Comparison of ENCODE assay signal across 36 cellular contexts in the genomic region with DNA sequence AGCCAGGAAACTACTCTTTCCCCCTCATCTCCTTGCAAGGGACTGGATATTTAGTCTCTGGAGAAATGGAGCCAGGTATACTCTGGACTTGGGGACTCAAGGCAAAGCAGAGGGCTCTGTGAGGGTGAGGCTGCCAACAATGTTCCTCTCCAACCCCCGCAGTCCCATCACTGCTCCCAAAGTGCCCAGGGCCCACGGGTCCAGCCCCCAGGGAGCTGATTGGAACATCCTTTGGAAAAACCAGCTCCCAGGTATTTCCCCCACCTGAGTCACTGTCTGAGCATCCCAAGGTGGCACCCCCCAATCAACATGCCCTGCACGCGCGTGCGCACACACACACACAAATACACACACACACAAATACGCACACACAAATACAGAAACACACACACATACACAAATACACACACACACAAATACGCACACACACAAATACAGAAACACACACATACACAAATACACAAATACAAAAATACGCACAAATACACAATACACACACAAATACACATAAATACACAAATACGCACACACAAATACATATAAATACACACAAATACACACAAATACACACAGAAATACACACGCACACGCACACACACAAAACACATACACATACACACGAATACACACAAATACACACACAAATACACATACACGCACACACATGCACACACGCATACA.
DNase-seq lines count a peak whose midpoint lies in the region; ATAC-seq, FAIRE-seq and TF ChIP-seq lines count a peak whose summit lies in the region.
"Had no signal": no experiment of that assay in that cellular context is flagged by ENCODE, and none has a peak within 500 bp of the region (broad histone marks: within the 10 kb centered on the region; RNA-seq: fewer than 3 reads in every experiment).

No MANE protein-coding gene starts in this region.

- H3K4me1 Mint-ChIP-seq in endothelial cell (ENCODE audit: unreplicated experiment) (peaks cover 8% of the 10 kb centered on the region), neural crest cell (peaks cover 14% of the 10 kb centered on the region)
- H3K4me1 Mint-ChIP-seq: immature natural killer cell, T-helper 17 cell had no signal

- H3K4me1 ChIP-seq in HepG2 (ENCODE audit: insufficient read depth, low read length) (no peaks in the 10 kb centered on the region), right lobe of liver (no peaks in the 10 kb centered on the region), body of pancreas (no peaks in the 10 kb centered on the region), smooth muscle cell (ENCODE audit: low read depth) (peaks cover 6% of the 10 kb centered on the region)
- H3K4me1 ChIP-seq: gastroesophageal sphincter, prostate gland, transverse colon had no signal

- 81% methylated on average over 13 of the region's 15 CpGs for WGBS in HepG2 (ENCODE audit: low lambda C conversion rate)
- 80% methylated on average over 9 of the region's 15 CpGs for WGBS in right lobe of liver (ENCODE audit: insufficient coverage, low coverage, low lambda C conversion rate, missing lambda C conversion rate)
- WGBS in body of pancreas, 2 donors = 85 to 91% methylated on average over 15 of the region's 15 CpGs
- 85% methylated on average over 15 of the region's 15 CpGs for WGBS in smooth muscle cell (ENCODE audit: low lambda C conversion rate)

- H3K27me3 Mint-ChIP-seq in endothelial cell (ENCODE audit: unreplicated experiment) = peaks cover 9% of the 10 kb centered on the region
- H3K27me3 Mint-ChIP-seq in neural crest cell (ENCODE audit: low read depth) = no peaks in the 10 kb centered on the region
- H3K27me3 Mint-ChIP-seq: brain; CD4-positive, alpha-beta T cell had no signal

- TF ChIP-seq EP300 in HepG2 (IDR thresholded peaks at IDR 0.05; ENCODE audit: low read depth in 2 of 2, low read length in 2 of 2) (no peak), HepG2 (CRISPR knock-in tag; IDR thresholded peaks at IDR 0.05; ENCODE audit: borderline replicate concordance) (no peak)

- H3F3A ChIP-seq in smooth muscle cell (ENCODE audit: low read depth) = no peaks in the 10 kb centered on the region

- TF ChIP-seq RAD21 in HepG2 (CRISPR knock-in tag; IDR thresholded peaks at IDR 0.05) = no peak

- no peak for TF ChIP-seq CTCF in HepG2 (CRISPR knock-in tag; IDR thresholded peaks at IDR 0.05)
- no peak for TF ChIP-seq CTCF in right lobe of liver (IDR thresholded peaks at IDR 0.05)
- TF ChIP-seq CTCF in endothelial cell (IDR thresholded peaks at IDR 0.05; ENCODE audit: unreplicated experiment) = no peak
- no peak for TF ChIP-seq CTCF in neural crest cell (conservative IDR thresholded peaks at IDR 0.05)
- TF ChIP-seq CTCF in body of pancreas (IDR thresholded peaks at IDR 0.05) = no peak
- TF ChIP-seq CTCF in smooth muscle cell (IDR thresholded peaks at IDR 0.05; ENCODE audit: borderline replicate concordance, insufficient read depth, poor library complexity, severe bottlenecking) = no peak

- H3K9me3 Mint-ChIP-seq in endothelial cell (ENCODE audit: unreplicated experiment) = no peaks in the 10 kb centered on the region
- no peaks in the 10 kb centered on the region for H3K9me3 Mint-ChIP-seq in neural crest cell
- H3K9me3 Mint-ChIP-seq: activated CD4-positive, alpha-beta memory T cell treated with anti-CD3 and anti-CD28 coated beads, Interleukin-2, amount 10 ng/mL, durations not matched to agents 7 days and 5 days; activated naive CD4-positive, alpha-beta T cell treated with anti-CD3 and anti-CD28 coated beads, Interleukin-2, amount 10 ng/mL, durations not matched to agents 7 days and 5 days; brain; CD4-positive, alpha-beta T cell; immature natural killer cell had no signal

- in situ Hi-C loops in HepG2 (cut with HindIII; ENCODE audit: extremely low pct_ligation_motif_present, low pct_unique_long_range_greater_than_20kb) = no loop called here

- CTCF ChIA-PET in HepG2 (lab: Yijun Ruan, JAX; ENCODE audit: low intra/inter-chr PET ratio, low total read pairs) = no interaction called here

- BruUV-seq in HepG2 (replicated peaks; lab: Mats Ljungman, UMichigan) = no TSS peak

- POLR2A ChIA-PET in HepG2 (lab: Yijun Ruan, JAX) = no interaction called here

- H3K36me3 ChIP-seq in HepG2 (replicated peaks in 1 of 2; ENCODE audit: control insufficient read depth in 1 of 2, insufficient read depth in 2 of 2, low read length in 2 of 2) (no peaks in the 10 kb centered on the region; a peak in 1 of 5 replicates), right lobe of liver (peaks cover 0 to 1% (median 0%) of the 10 kb centered on the region in 4 donors), body of pancreas (replicated peaks in 1 of 2; ENCODE audit: insufficient read depth in 1 of 2, low read depth in 2 of 2) (no peaks in the 10 kb centered on the region), smooth muscle cell (ENCODE audit: low read depth) (no peaks in the 10 kb centered on the region)
- H3K36me3 ChIP-seq: neutrophil, prostate gland, transverse colon had no signal

- FAIRE-seq in HepG2 (lab: Jason Lieb, UNC) (no peak), GM19239 (lab: Jason Lieb, UNC) (no peak)
- FAIRE-seq: GM12891, TTC549 had no signal

- H4K20me1 ChIP-seq in HepG2 (ENCODE audit: insufficient read depth, low read length) (no peaks in the 10 kb centered on the region), smooth muscle cell (ENCODE audit: low read depth) (no peaks in the 10 kb centered on the region)

- H3K27ac ChIP-seq in HepG2 (ENCODE audit: extremely low read length, insufficient read depth, low read length) (no peak overlapping the region), right lobe of liver (no peak overlapping the region), body of pancreas (no peak overlapping the region), smooth muscle cell (ENCODE audit: low read depth) (no peak overlapping the region)
- H3K27ac ChIP-seq: gastroesophageal sphincter, neutrophil, prostate gland, sigmoid colon, transverse colon had no signal

- intact Hi-C loops in HepG2 (cut with micrococcal nuclease; ENCODE audit: unreplicated experiment) = no loop called here
- intact Hi-C loops in right lobe of liver (cut with DNase I) = no loop called here
- intact Hi-C loops in body of pancreas (cut with DNase I) = no loop called here

- no peak overlapping the region for H2AFZ ChIP-seq in HepG2 (ENCODE audit: low read length)
- no peak overlapping the region for H2AFZ ChIP-seq in smooth muscle cell (ENCODE audit: low read depth)

- no peak for ATAC-seq in HepG2
- no peak for ATAC-seq in right lobe of liver
- ATAC-seq in body of pancreas = no peak
- ATAC-seq: gastroesophageal sphincter, HCT116, PC-3, SK-N-SH treated with all-trans-retinoic acid at 6 μM for 48 hours, T-helper 17 cell had no signal

- H3K27me3 ChIP-seq in HepG2 (ENCODE audit: control insufficient read depth in 1 of 2, insufficient read depth in 2 of 2, low read length in 2 of 2) (peaks cover 0 to 2% of the 10 kb centered on the region in 2 experiments; a peak in 1 of 5 replicates), right lobe of liver (no peaks in the 10 kb centered on the region), body of pancreas (no peaks in the 10 kb centered on the region), smooth muscle cell (ENCODE audit: low read depth) (no peaks in the 10 kb centered on the region)
- H3K27me3 ChIP-seq: gastroesophageal sphincter, sigmoid colon, transverse colon had no signal

- H3K79me2 ChIP-seq in HepG2 (ENCODE audit: insufficient read depth, low read length) (no peaks in the 10 kb centered on the region), smooth muscle cell (ENCODE audit: low read depth) (no peaks in the 10 kb centered on the region)

- TF ChIP-seq POLR2A in HepG2 (IDR thresholded peaks at IDR 0.05; ENCODE audit: insufficient read depth in 1 of 2, low read depth in 2 of 2, low read length in 2 of 2) (no peak), right lobe of liver (IDR thresholded peaks at IDR 0.05) (no peak), body of pancreas (IDR thresholded peaks at IDR 0.05) (no peak)

- no peak overlapping the region for H3K4me3 Mint-ChIP-seq in endothelial cell (ENCODE audit: unreplicated experiment)
- peak overlapping the region; percentile 32 for H3K4me3 Mint-ChIP-seq in neural crest cell
- H3K4me3 Mint-ChIP-seq: activated CD4-positive, alpha-beta memory T cell treated with anti-CD3 and anti-CD28 coated beads, Interleukin-2, amount 10 ng/mL, durations not matched to agents 7 days and 5 days; activated naive CD4-positive, alpha-beta T cell treated with anti-CD3 and anti-CD28 coated beads, Interleukin-2, amount 10 ng/mL, durations not matched to agents 7 days and 5 days; CD4-positive, alpha-beta T cell; immature natural killer cell; T-helper 17 cell had no signal

- no peaks in the 10 kb centered on the region for H3K9me3 ChIP-seq in HepG2 (ENCODE audit: low read length)
- H3K9me3 ChIP-seq in right lobe of liver = no peaks in the 10 kb centered on the region
- H3K9me3 ChIP-seq in body of pancreas = no peaks in the 10 kb centered on the region
- H3K9me3 ChIP-seq in smooth muscle cell (replicated peaks; ENCODE audit: low read depth) = no peaks in the 10 kb centered on the region
- H3K9me3 ChIP-seq: gastroesophageal sphincter, neutrophil, prostate gland, sigmoid colon, transverse colon had no signal

- no peak overlapping the region for H3K4me3 ChIP-seq in HepG2 (replicated peaks in 1 of 3; ENCODE audit: insufficient read depth in 1 of 3, low read depth in 2 of 3, low read length in 3 of 3)
- no peak overlapping the region for H3K4me3 ChIP-seq in right lobe of liver
- H3K4me3 ChIP-seq in body of pancreas = no peak overlapping the region
- no peak overlapping the region for H3K4me3 ChIP-seq in smooth muscle cell
- H3K4me3 ChIP-seq: gastroesophageal sphincter, prostate gland, sigmoid colon, transverse colon had no signal

- H3K36me3 Mint-ChIP-seq in endothelial cell (ENCODE audit: low read depth, unreplicated experiment) (peaks cover 4% of the 10 kb centered on the region), neural crest cell (ENCODE audit: low read depth) (peaks cover 3% of the 10 kb centered on the region)
- H3K36me3 Mint-ChIP-seq: activated naive CD4-positive, alpha-beta T cell treated with anti-CD3 and anti-CD28 coated beads, Interleukin-2, amount 10 ng/mL, durations not matched to agents 7 days and 5 days; brain; immature natural killer cell had no signal

- H3K4me2 ChIP-seq in HepG2 (ENCODE audit: low read depth, low read length) = no peak overlapping the region
- no peak overlapping the region for H3K4me2 ChIP-seq in smooth muscle cell

- H3K9ac ChIP-seq in HepG2 (ENCODE audit: insufficient read depth, low read depth, low read length) (no peak overlapping the region), smooth muscle cell (ENCODE audit: low read depth) (no peak overlapping the region)

- H3K27ac Mint-ChIP-seq in endothelial cell (ENCODE audit: unreplicated experiment) (peak overlapping the region; percentile 18), neural crest cell (ENCODE audit: unreplicated experiment) (no peak overlapping the region)
- H3K27ac Mint-ChIP-seq: activated CD4-positive, alpha-beta memory T cell treated with anti-CD3 and anti-CD28 coated beads, Interleukin-2, amount 10 ng/mL, durations not matched to agents 7 days and 5 days; activated naive CD4-positive, alpha-beta T cell treated with anti-CD3 and anti-CD28 coated beads, Interleukin-2, amount 10 ng/mL, durations not matched to agents 7 days and 5 days; CD4-positive, alpha-beta T cell; T-helper 17 cell had no signal

- DNase-seq in HepG2 (ENCODE audit: low spot score) = no peak
- DNase-seq in right lobe of liver = no peak
- DNase-seq in endothelial cell (ENCODE audit: low spot score) = no peak
- no peak for DNase-seq in neural crest cell (ENCODE audit: low read depth, low spot score)
- DNase-seq in body of pancreas = no peak
- DNase-seq in GM19239 (ENCODE audit: insufficient read length, low spot score) = no peak
- DNase-seq in smooth muscle cell (lab: John Stamatoyannopoulos, UW; ENCODE audit: unreplicated experiment) = no peak
- DNase-seq in stimulated activated CD4-positive, alpha-beta T cell treated with anti-CD3 and anti-CD28 coated beads, Interleukin-12 subunit alpha, Interleukin-12 subunit beta, amount 100 ng/mL, for 4 hours = no peak
- DNase-seq: 8988T; activated CD4-positive, alpha-beta memory T cell treated with anti-CD3 and anti-CD28 coated beads, Interleukin-2, amount 10 ng/mL, durations not matched to agents 7 days and 5 days; activated CD4-positive, CD25-positive, alpha-beta regulatory T cell treated with anti-CD3 and anti-CD28 coated beads, Interleukin-2, amount 50 U/mL, for 72 hours; activated CD8-positive, alpha-beta memory T cell treated with anti-CD3 and anti-CD28 coated beads, Interleukin-2, amount 50 U/mL, for 4 hours; activated naive CD4-positive, alpha-beta T cell treated with anti-CD3 and anti-CD28 coated beads, Interleukin-2, amount 10 ng/mL, durations not matched to agents 7 days and 5 days; CD4-positive, alpha-beta T cell; EL; hippocampal formation; immature natural killer cell; IMR-90; NCI-H1436 treated with DMSO at 0.1 percent for 48 hours; NCI-H2081 treated with DMSO at 0.1 percent for 48 hours; NCI-H2227 treated with DMSO at 0.1 percent for 48 hours; NCI-H69; PC-3; Right ventricle myocardium superior; sigmoid colon; stimulated activated CD4-positive, alpha-beta T cell treated with anti-CD3 and anti-CD28 coated beads, Interleukin-4, amount 100 ng/mL, for 24 hours; T-helper 17 cell; transverse colon had no signal
